In the genomic region with DNA sequence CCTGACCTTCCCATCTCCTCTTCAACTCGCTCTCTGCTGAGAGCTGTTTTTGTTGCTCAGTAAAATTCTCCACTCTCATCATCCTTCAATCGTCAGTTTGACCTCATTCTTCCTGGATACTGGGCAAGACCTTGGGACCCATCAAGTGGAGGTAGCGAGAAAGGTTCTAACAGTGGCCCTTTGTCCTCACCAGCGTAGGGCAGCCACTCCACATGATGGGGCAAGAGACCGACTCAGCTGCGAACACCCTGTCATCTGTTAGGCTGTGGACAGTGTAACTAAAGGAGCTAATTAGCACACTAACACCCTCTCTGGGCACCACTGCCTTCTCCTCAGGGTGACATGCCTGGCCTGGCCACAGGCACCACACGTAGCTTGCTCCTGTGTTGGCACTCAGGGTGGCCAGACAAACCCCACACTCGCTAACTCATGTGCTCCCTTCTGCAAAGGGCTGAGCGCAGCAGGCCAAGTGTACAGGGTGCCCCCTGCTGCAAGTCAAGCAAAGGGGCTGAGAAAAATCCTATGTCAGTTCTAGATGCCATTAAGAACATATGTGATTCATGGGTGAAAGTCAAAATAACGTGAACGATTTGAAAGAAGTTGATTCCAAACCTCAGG, we compare ENCODE assay signal across 19 cellular contexts.
DNase-seq lines count a peak whose midpoint lies in the region; ATAC-seq, FAIRE-seq and TF ChIP-seq lines count a peak whose summit lies in the region.
"Had no signal": no experiment of that assay in that cellular context is flagged by ENCODE, and none has a peak within 500 bp of the region (broad histone marks: within the 10 kb centered on the region; RNA-seq: fewer than 3 reads in every experiment).

No MANE protein-coding gene starts in this region.

- no peak overlapping the region for H3K23ac ChIP-seq in H1 (ENCODE audit: insufficient read length)

- no peak for ATAC-seq in SK-N-SH treated with all-trans-retinoic acid at 6 μM for 48 hours
- no peak for ATAC-seq in upper lobe of right lung
- ATAC-seq in left lobe of liver = no peak
- ATAC-seq in HG03108 (IDR thresholded peaks at IDR 0.05; ENCODE audit: unreplicated experiment) = no peak
- ATAC-seq: left colon had no signal

- H3K79me2 ChIP-seq in SK-N-SH (ENCODE audit: insufficient read depth) (no peaks in the 10 kb centered on the region), OCI-LY3 (ENCODE audit: low read length) (no peaks in the 10 kb centered on the region), H1 (ENCODE audit: control insufficient read depth in 1 of 2, insufficient read depth in 2 of 2, low read length in 2 of 2) (no peaks in the 10 kb centered on the region)

- H4K91ac ChIP-seq in H1 (replicated peaks; ENCODE audit: insufficient read length, low read length) = no peak overlapping the region

- POLR2A ChIA-PET in SK-N-SH (lab: Yijun Ruan, JAX) = no interaction called here
- POLR2A ChIA-PET in H1 (lab: Charles Lee; ENCODE audit: partially characterized antibody) = no interaction called here

- H2BK12ac ChIP-seq in H1 (ENCODE audit: low read depth, low read length) = 0 out of 2 replicates have a peak overlapping the region, but pooled peaks have one; percentile 30

- H3K79me1 ChIP-seq in H1 (ENCODE audit: low read depth, low read length) = no peaks in the 10 kb centered on the region

- H3K27me3 ChIP-seq in SK-N-SH (ENCODE audit: insufficient read depth) (no peaks in the 10 kb centered on the region), OCI-LY3 (ENCODE audit: low read depth, low read length) (no peaks in the 10 kb centered on the region), H1 (replicated peaks in 1 of 4; ENCODE audit: control insufficient read depth in 3 of 4, extremely low read depth in 1 of 4, insufficient read depth in 3 of 4, low read length in 3 of 4) (no peaks in the 10 kb centered on the region), upper lobe of right lung (no peaks in the 10 kb centered on the region)

- H4K5ac ChIP-seq in H1 (ENCODE audit: insufficient read length, low read depth, low read length) = no peak overlapping the region

- H3K36me3 ChIP-seq in SK-N-SH (replicated peaks in 1 of 2; ENCODE audit: control insufficient read depth in 1 of 2, insufficient read depth in 2 of 2, low read length in 1 of 2) (no peaks in the 10 kb centered on the region), OCI-LY3 (replicated peaks; ENCODE audit: low read depth, low read length) (no peaks in the 10 kb centered on the region), H1 (ENCODE audit: control insufficient read depth in 2 of 4, insufficient read depth in 4 of 4, low read length in 3 of 4) (no peaks in the 10 kb centered on the region), upper lobe of right lung (no peaks in the 10 kb centered on the region)

- no peak for DNase-seq in SK-N-SH
- no peak for DNase-seq in H1 (ENCODE audit: low read depth in 1 of 2, low spot score in 2 of 2)
- DNase-seq in upper lobe of right lung = peak; percentile 30
- no peak for DNase-seq in kidney tubule cell (ENCODE audit: low spot score)
- DNase-seq in left lobe of liver (ENCODE audit: low spot score) = no peak
- DNase-seq: activated CD4-positive, alpha-beta memory T cell treated with anti-CD3 and anti-CD28 coated beads for 36 hours; activated gamma-delta T cell treated with Interleukin-2 at 50 U/mL for 16 hours; COR-L47; left colon; MM.1S; NCI-H1694 treated with DMSO at 0.1 percent for 48 hours; NCI-H526 treated with DMSO at 0.1 percent for 48 hours; posterior cingulate gyrus had no signal

- FAIRE-seq in H1 (lab: Jason Lieb, UNC) = no peak
- FAIRE-seq: A204.1, colon had no signal

- no peak overlapping the region for H3K56ac ChIP-seq in H1 (replicated peaks; ENCODE audit: insufficient read length, low read depth, low read length)

- no peak overlapping the region for H2BK120ac ChIP-seq in H1 (replicated peaks; ENCODE audit: low read depth, low read length)

- H3K9ac ChIP-seq in SK-N-SH = no peak overlapping the region
- no peak overlapping the region for H3K9ac ChIP-seq in OCI-LY3 (ENCODE audit: low read length)
- H3K9ac ChIP-seq in H1 (replicated peaks in 1 of 4; ENCODE audit: extremely low read depth in 1 of 4, low read depth in 3 of 4, low read length in 3 of 4) = no peak overlapping the region

- H2BK20ac ChIP-seq in H1 (ENCODE audit: low read length) = no peak overlapping the region

- 0 out of 2 replicates have a peak, but pooled peaks cover 7% of the 10 kb centered on the region for H3K9me3 ChIP-seq in SK-N-SH
- no peaks in the 10 kb centered on the region for H3K9me3 ChIP-seq in OCI-LY3 (ENCODE audit: insufficient read depth, low read length)
- H3K9me3 ChIP-seq in H1 (ENCODE audit: insufficient read depth in 2 of 2, low read depth in 1 of 2, low read length in 1 of 2) = no peaks in the 10 kb centered on the region
- H3K9me3 ChIP-seq in upper lobe of right lung = no peaks in the 10 kb centered on the region

- H3K4me2 ChIP-seq in SK-N-SH (no peak overlapping the region), OCI-LY3 (ENCODE audit: low read length) (peak overlapping the region; percentile 31), H1 (ENCODE audit: insufficient read depth in 1 of 2, low read depth in 2 of 2, low read length in 2 of 2) (no peak overlapping the region)

- TF ChIP-seq CTCF in SK-N-SH (IDR thresholded peaks at IDR 0.05) = no peak
- peak; percentile 54 for TF ChIP-seq CTCF in OCI-LY3 (IDR thresholded peaks at IDR 0.05; ENCODE audit: low read depth, low read length)
- peak; percentile 12 to 35 (median 19); a peak in 2 of 4 replicates for TF ChIP-seq CTCF in H1 (IDR thresholded peaks at IDR 0.05; ENCODE audit: control extremely low read depth in 1 of 3, insufficient read depth in 1 of 3, low read depth in 1 of 3, low read length in 3 of 3)
- no peak for TF ChIP-seq CTCF in upper lobe of right lung (IDR thresholded peaks at IDR 0.05)

- no peaks in the 10 kb centered on the region for H3K23me2 ChIP-seq in H1 (ENCODE audit: low read depth, low read length)

- H3K27ac ChIP-seq in SK-N-SH (ENCODE audit: low read depth in 2 of 2, low read length in 1 of 2) (no peak overlapping the region), OCI-LY3 (ENCODE audit: low read length) (no peak overlapping the region), H1 (ENCODE audit: low read depth, low read length) (no peak overlapping the region), upper lobe of right lung (no peak overlapping the region)
- H3K27ac ChIP-seq: SK-N-MC had no signal

- intact Hi-C loops in upper lobe of right lung (cut with DNase I) = no loop called here

- H3K9me2 ChIP-seq in SK-N-SH = no peaks in the 10 kb centered on the region; the same call in 1 of the 2 replicates

- H2BK5ac ChIP-seq in H1 (ENCODE audit: low read depth, low read length) = no peak overlapping the region

- H3F3A ChIP-seq in SK-N-SH (replicated peaks; ENCODE audit: insufficient read depth) = no peaks in the 10 kb centered on the region

- no peaks in the 10 kb centered on the region for H3K4me1 ChIP-seq in SK-N-SH (ENCODE audit: control insufficient read depth in 1 of 2, insufficient read depth in 2 of 2, low read depth in 1 of 2, low read length in 1 of 2)
- no peaks in the 10 kb centered on the region for H3K4me1 ChIP-seq in OCI-LY3 (ENCODE audit: low read length)
- no peaks in the 10 kb centered on the region for H3K4me1 ChIP-seq in H1 (replicated peaks in 1 of 4; ENCODE audit: control insufficient read depth in 3 of 4, insufficient read depth in 4 of 4, low read length in 3 of 4)
- no peaks in the 10 kb centered on the region for H3K4me1 ChIP-seq in upper lobe of right lung

- no peak for TF ChIP-seq POLR2A in H1 (IDR thresholded peaks at IDR 0.05; ENCODE audit: control extremely low read depth in 1 of 2, low read depth in 2 of 2, low read length in 2 of 2)

- CTCF ChIA-PET in SK-N-SH (lab: Yijun Ruan, JAX) (no interaction called here), H1 (lab: Charles Lee; ENCODE audit: partially characterized antibody) (interaction anchor here (1.5 kb wide), 1 partner anchor 9 kb away, joined by 3 read pairs; no protein-coding TSS in a partner anchor)

- no peak overlapping the region for H3K14ac ChIP-seq in H1 (ENCODE audit: insufficient read length)

- H4K20me1 ChIP-seq in SK-N-SH (ENCODE audit: insufficient read depth) (no peaks in the 10 kb centered on the region), OCI-LY3 (ENCODE audit: insufficient read depth, low read length) (no peaks in the 10 kb centered on the region), H1 (replicated peaks in 1 of 2; ENCODE audit: control insufficient read depth in 1 of 2, insufficient read depth in 2 of 2, low read length in 2 of 2) (no peaks in the 10 kb centered on the region)

- H2BK15ac ChIP-seq in H1 (ENCODE audit: low read length) = no peak overlapping the region; the same call in 1 of the 2 replicates

- H3K18ac ChIP-seq in H1 (ENCODE audit: extremely low read depth, low read length) = no peak overlapping the region

- H3K4ac ChIP-seq in H1 (replicated peaks; ENCODE audit: insufficient read length, low read depth, low read length) = no peak overlapping the region

- no peak overlapping the region for H4K8ac ChIP-seq in H1 (ENCODE audit: extremely low read depth, insufficient read depth, low read length)

- H3K4me3 ChIP-seq in SK-N-SH (ENCODE audit: low read depth in 2 of 2, low read length in 1 of 2) (no peak overlapping the region), OCI-LY3 (ENCODE audit: low read length) (peak overlapping the region; percentile 37), H1 (ENCODE audit: extremely low read depth in 1 of 4, insufficient read depth in 2 of 4, low read depth in 3 of 4, low read length in 4 of 4) (no peak overlapping the region), upper lobe of right lung (no peak overlapping the region)
- H3K4me3 ChIP-seq: SK-N-MC had no signal

- TF ChIP-seq RAD21 in SK-N-SH (IDR thresholded peaks at IDR 0.05; ENCODE audit: low read length) (peak; percentile 23), H1 (IDR thresholded peaks at IDR 0.05 in 1 of 2, conservative IDR thresholded peaks at IDR 0.05 in 1 of 2; ENCODE audit: low read depth in 2 of 2, low read length in 2 of 2) (peak; percentile 53 to 58)

- no peak overlapping the region for H2AK5ac ChIP-seq in H1 (ENCODE audit: low read depth, low read length)

- H2AFZ ChIP-seq in SK-N-SH (ENCODE audit: low read depth) (no peak overlapping the region), OCI-LY3 (ENCODE audit: low read depth, low read length) (peak overlapping the region; percentile 38), H1 (ENCODE audit: low read length) (peak overlapping the region; percentile 64)

- 45% methylated on average over 9 of the region's 11 CpGs for WGBS in SK-N-SH (ENCODE audit: low lambda C conversion rate)
- WGBS in H1 (ENCODE audit: extremely low coverage in 1 of 2, insufficient coverage in 1 of 2, insufficient read length in 1 of 2, insufficient replicate concordance in 2 of 2, low coverage in 1 of 2, low lambda C conversion rate in 2 of 2, missing lambda C conversion rate in 1 of 2), 2 experiments = 96% methylated on average over 11 of the region's 11 CpGs; no CpG with 5 or more reads in 1 of the 2 experiments

- TF ChIP-seq EP300 in SK-N-SH (IDR thresholded peaks at IDR 0.05; ENCODE audit: borderline replicate concordance in 1 of 2, low read depth in 1 of 2, low read length in 1 of 2) = no peak
- TF ChIP-seq EP300 in H1 (IDR thresholded peaks at IDR 0.05; ENCODE audit: borderline replicate concordance in 1 of 2, low read depth in 2 of 2, low read length in 2 of 2) = no peak

TF ChIP-seq in SK-N-SH treated with all-trans-retinoic acid at 6 μM for 48 hours, 23 proteins besides CTCF, POLR2A, EP300 and RAD21 (continues in another document):
- no peak for TF ChIP-seq OSR1 (CRISPR knock-in tag; IDR thresholded peaks at IDR 0.05)

TF ChIP-seq in H1, 55 proteins besides CTCF, POLR2A, EP300 and RAD21 (continues in another document):
- TF ChIP-seq SIRT6 (IDR thresholded peaks at IDR 0.05; ENCODE audit: low read length) = no peak

Comparison
In these comparisons a context has a peak if more than half of its experiments do, and no peak if none do; other contexts are left out.
1. CTCF ChIP-seq: peak in OCI-LY3 (single experiment) and H1 (3 of 3); none in SK-N-SH (single experiment) and upper lobe of right lung (single experiment).